ENCODE assay signal across 13 cellular contexts in genomic region chr10:32971536-32972091, GRCh38. TPM values are rescaled to one million over a fixed set of nuclear protein-coding genes. Genes with fewer than 3 reads are reported as not detected.
DNase-seq lines count a peak whose midpoint lies in the region; ATAC-seq and TF ChIP-seq lines count a peak whose summit lies in the region.
"Had no signal": no experiment of that assay in that cellular context is flagged by ENCODE, and none has a peak within 500 bp of the region (broad histone marks: within the 10 kb centered on the region; RNA-seq: fewer than 3 reads in every experiment).

No MANE protein-coding gene starts in this region.

- H3K27me3 Mint-ChIP-seq in CD8-positive, alpha-beta memory T cell, result no peaks in the 10 kb centered on the region

- POLR2A ChIA-PET in CD8-positive, alpha-beta memory T cell (lab: Charles Lee), result interaction anchor here (0.7 kb wide), 1 partner anchor 94 kb away, joined by 3 read pairs; no protein-coding TSS in a partner anchor
- POLR2A ChIA-PET in PC-3 (lab: Charles Lee; ENCODE audit: unreplicated experiment), result interaction anchor here (0.8 kb wide), 1 partner anchor 9 kb away, joined by 3 read pairs; no protein-coding TSS in a partner anchor

- H3F3A ChIP-seq in PC-3 (ENCODE audit: low read length, unreplicated experiment), result no peaks in the 10 kb centered on the region

- H2AFZ ChIP-seq in PC-3 (ENCODE audit: low read length), result peak overlapping the region; percentile 8; the same call in 1 of the 2 replicates

- H3K4me2 ChIP-seq in PC-3 (ENCODE audit: low read length), result peak overlapping the region; percentile 9; the same call in 1 of the 2 replicates

- H4K20me1 ChIP-seq in PC-3 (ENCODE audit: low read length), result no peaks in the 10 kb centered on the region

- no peak for TF ChIP-seq CTCF in PC-3 (conservative IDR thresholded peaks at IDR 0.05; ENCODE audit: low read depth, low read length)

- intact Hi-C loops in PC-3 (cut with micrococcal nuclease), result no loop called here

- no peaks in the 10 kb centered on the region for H3K4me1 ChIP-seq in CD8-positive, alpha-beta memory T cell (ENCODE audit: insufficient read depth, low read length)
- H3K4me1 ChIP-seq in PC-3 (ENCODE audit: insufficient read depth, low read length) (peaks cover 26% of the 10 kb centered on the region), SJCRH30 (no peaks in the 10 kb centered on the region)
- H3K4me1 ChIP-seq: tibial nerve had no signal

- CTCF ChIA-PET in CD8-positive, alpha-beta memory T cell (lab: Charles Lee), result interaction anchor here (1.0 kb wide), 1 partner anchor 12 kb away, joined by 4 read pairs; no protein-coding TSS in a partner anchor
- CTCF ChIA-PET in PC-3 (lab: Charles Lee), result interaction anchor here (0.6 kb wide), 1 partner anchor 9 kb away, joined by 3 read pairs; no protein-coding TSS in a partner anchor

- no peaks in the 10 kb centered on the region for H3K9me2 ChIP-seq in PC-3 (replicated peaks; ENCODE audit: low read length)

- H3K9ac ChIP-seq in PC-3 (ENCODE audit: low read length), result no peak overlapping the region

- H3K4me3 Mint-ChIP-seq in CD8-positive, alpha-beta memory T cell, result peak overlapping the region in 4 of 7 donors; percentile 24 to 52 (median 38)
- H3K4me3 Mint-ChIP-seq: immature natural killer cell had no signal

- H3K4me3 ChIP-seq in CD8-positive, alpha-beta memory T cell (ENCODE audit: low read length), result no peak overlapping the region
- H3K4me3 ChIP-seq in PC-3 (ENCODE audit: low read length) (no peak overlapping the region), SJCRH30 (no peak overlapping the region)
- H3K4me3 ChIP-seq: tibial nerve had no signal

- DNase-seq in CD8-positive, alpha-beta memory T cell, result no peak
- DNase-seq in HT-29 (ENCODE audit: low spot score), result peak; percentile 66
- DNase-seq in PC-3, result peak; percentile 73
- DNase-seq in left lobe of liver (ENCODE audit: low spot score), result no peak
- no peak for DNase-seq in SHP77 (lab: John Stamatoyannopoulos, UW)
- DNase-seq in SJCRH30, result no peak
- DNase-seq: activated T-cell treated with anti-CD3 and anti-CD28 coated beads for 4 hours, cortex of kidney, immature natural killer cell, SIG-M5 had no signal

- no peaks in the 10 kb centered on the region for H3K79me2 ChIP-seq in PC-3 (ENCODE audit: low read length)

- ATAC-seq in PC-3 (peak; percentile 45), left lobe of liver (peak; percentile 98), HG03139 (IDR thresholded peaks at IDR 0.05; ENCODE audit: unreplicated experiment) (no peak), GM18502 (IDR thresholded peaks at IDR 0.05; ENCODE audit: poor library complexity, unreplicated experiment) (no peak)

- H3K27ac ChIP-seq in CD8-positive, alpha-beta memory T cell (ENCODE audit: low read depth, low read length), result peak overlapping the region; percentile 57
- H3K27ac ChIP-seq in PC-3 (ENCODE audit: low read length) (no peak overlapping the region), SJCRH30 (no peak overlapping the region)

- H3K27me3 ChIP-seq in CD8-positive, alpha-beta memory T cell (ENCODE audit: insufficient read depth, low read length, poor library complexity, severe bottlenecking), result no peaks in the 10 kb centered on the region
- H3K27me3 ChIP-seq in PC-3 (ENCODE audit: low read length) (no peaks in the 10 kb centered on the region), SJCRH30 (no peaks in the 10 kb centered on the region)
- H3K27me3 ChIP-seq: tibial nerve had no signal

- BruUV-seq in PC-3 (replicated peaks; lab: Mats Ljungman, UMichigan), result no TSS peak

- peaks cover 5 to 17% (median 10%) of the 10 kb centered on the region in 3 donors for H3K4me1 Mint-ChIP-seq in CD8-positive, alpha-beta memory T cell

- no peaks in the 10 kb centered on the region for H3K36me3 Mint-ChIP-seq in CD8-positive, alpha-beta memory T cell

- no peaks in the 10 kb centered on the region for H3K36me3 ChIP-seq in CD8-positive, alpha-beta memory T cell (ENCODE audit: insufficient read depth, low read length)
- H3K36me3 ChIP-seq in PC-3 (ENCODE audit: low read depth, low read length), result no peaks in the 10 kb centered on the region
- no peaks in the 10 kb centered on the region for H3K36me3 ChIP-seq in SJCRH30
- H3K36me3 ChIP-seq: tibial nerve had no signal

- H3K9me3 Mint-ChIP-seq in CD8-positive, alpha-beta memory T cell, result no peaks in the 10 kb centered on the region
- H3K9me3 Mint-ChIP-seq: immature natural killer cell had no signal

- peak overlapping the region in 5 of 8 donors; percentile 9 to 64 (median 44) for H3K27ac Mint-ChIP-seq in CD8-positive, alpha-beta memory T cell

- no peaks in the 10 kb centered on the region for H3K9me3 ChIP-seq in CD8-positive, alpha-beta memory T cell (ENCODE audit: low read length)
- H3K9me3 ChIP-seq in PC-3 (ENCODE audit: low read length) (no peaks in the 10 kb centered on the region), SJCRH30 (replicated peaks) (no peaks in the 10 kb centered on the region)
- H3K9me3 ChIP-seq: tibial nerve had no signal

RNA-seq across cellular contexts. Expression of gene ITGB1, which starts 13.6 kb away (rescaled TPM):
- 10 to 100 TPM; 75.5 to 82.1 TPM for total RNA-seq in CD8-positive, alpha-beta memory T cell
- 342 TPM for polyA plus RNA-seq in CD8-positive, alpha-beta memory T cell
- 169 and 195 TPM in 2 replicates for total RNA-seq in HT-29 (2014; rRNA removed; shearing (Covaris generic))
- total RNA-seq in PC-3 (2014; rRNA removed), result 956 and 1,010 TPM in 2 replicates
- total RNA-seq in left lobe of liver, result 142 TPM
- total RNA-seq in SJCRH30 (2014; rRNA removed; shearing (Covaris generic)), result 331 and 339 TPM in 2 replicates

Comparison
In these comparisons a context has a peak if more than half of its experiments do, and no peak if none do; other contexts are left out.
1. DNase-seq: peak in HT-29 (single experiment) and PC-3 (single experiment); none in CD8-positive, alpha-beta memory T cell (0 of 5), left lobe of liver (single experiment), SHP77 (0 of 2) and SJCRH30 (0 of 2).
2. ATAC-seq: peak in PC-3 (single experiment) and left lobe of liver (single experiment); none in HG03139 (single experiment) and GM18502 (single experiment).